Comparison of ENCODE assay signal across 13 cellular contexts in the genomic region with DNA sequence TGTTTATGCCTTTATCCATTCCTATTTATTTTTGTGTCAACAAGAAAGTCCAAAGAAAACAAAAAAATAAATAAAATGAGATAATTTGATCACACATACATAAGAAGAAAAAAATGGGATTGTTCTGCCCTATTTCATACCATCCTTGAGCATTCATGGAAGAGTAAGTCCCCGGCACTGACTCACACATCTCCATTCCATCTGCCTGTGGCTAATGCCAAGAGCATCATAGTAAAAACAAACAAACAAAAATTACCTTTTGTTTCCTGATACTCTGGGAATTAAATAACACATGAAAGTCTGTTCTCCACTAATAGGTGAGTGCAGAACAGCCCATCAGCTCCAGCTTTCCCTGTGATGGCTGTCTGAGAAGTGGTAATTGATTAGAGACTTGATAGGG. TPM values are rescaled to one million over a fixed set of nuclear protein-coding genes. Genes with fewer than 3 reads are reported as not detected.
DNase-seq lines count a peak whose midpoint lies in the region; ATAC-seq, FAIRE-seq and TF ChIP-seq lines count a peak whose summit lies in the region.
"Had no signal": no experiment of that assay in that cellular context is flagged by ENCODE, and none has a peak within 500 bp of the region (broad histone marks: within the 10 kb centered on the region; RNA-seq: fewer than 3 reads in every experiment).

No MANE protein-coding gene starts in this region.

- H3K36me3 ChIP-seq in right atrium auricular region, result no peaks in the 10 kb centered on the region
- no peaks in the 10 kb centered on the region for H3K36me3 ChIP-seq in PC-3 (ENCODE audit: low read depth, low read length)
- H3K36me3 ChIP-seq: BLaER1 treated with 17β-estradiol and CSF1 and Interleukin-3, amounts not matched to agents 10 nM and 100 nM had no signal

- H3K4me1 ChIP-seq in right atrium auricular region, result no peaks in the 10 kb centered on the region
- no peaks in the 10 kb centered on the region for H3K4me1 ChIP-seq in PC-3 (ENCODE audit: insufficient read depth, low read length)

- H3K4me2 ChIP-seq in PC-3 (ENCODE audit: low read length), result no peak overlapping the region

- TF ChIP-seq CTCF in right atrium auricular region (IDR thresholded peaks at IDR 0.05), result no peak
- TF ChIP-seq CTCF in PC-3 (conservative IDR thresholded peaks at IDR 0.05; ENCODE audit: low read depth, low read length), result no peak

- H3K27ac ChIP-seq in right atrium auricular region, result no peak overlapping the region
- no peak overlapping the region for H3K27ac ChIP-seq in PC-3 (ENCODE audit: low read length)
- H3K27ac ChIP-seq: BLaER1 treated with 17β-estradiol and CSF1 and Interleukin-3, amounts not matched to agents 10 nM and 100 nM; HL-60 had no signal

- no peaks in the 10 kb centered on the region for H3K79me2 ChIP-seq in PC-3 (ENCODE audit: low read length)

- no peak overlapping the region for H2AFZ ChIP-seq in PC-3 (ENCODE audit: low read length)

- no peaks in the 10 kb centered on the region for H4K20me1 ChIP-seq in PC-3 (ENCODE audit: low read length)
- H4K20me1 ChIP-seq: BLaER1 treated with 17β-estradiol and CSF1 and Interleukin-3, amounts not matched to agents 10 nM and 100 nM had no signal

- POLR2A ChIA-PET in PC-3 (lab: Charles Lee; ENCODE audit: unreplicated experiment), result no interaction called here

- peak; percentile 11 for DNase-seq in right atrium auricular region (ENCODE audit: low spot score)
- no peak for DNase-seq in Right ventricle myocardium superior
- DNase-seq in PC-3, result peak; percentile 11
- DNase-seq in kidney tubule cell (ENCODE audit: low spot score), result peak; percentile 43
- DNase-seq in urothelium cell line (ENCODE audit: low spot score), result no peak
- DNase-seq: CD8-positive, alpha-beta T cell; DMS79 treated with DMSO at 0.1 percent for 48 hours; GF-D8; HCEC 1CT had no signal

- FAIRE-seq in urothelium cell line (lab: Jason Lieb, UNC), result no peak
- FAIRE-seq: D721Med had no signal

- CTCF ChIA-PET in PC-3 (lab: Charles Lee), result no interaction called here

- H3K27me3 ChIP-seq in right atrium auricular region (no peaks in the 10 kb centered on the region), PC-3 (ENCODE audit: low read length) (peaks cover 24% of the 10 kb centered on the region; the same call in 1 of the 2 replicates)
- H3K27me3 ChIP-seq: BLaER1 treated with 17β-estradiol and CSF1 and Interleukin-3, amounts not matched to agents 10 nM and 100 nM had no signal

- H3K9me3 ChIP-seq in right atrium auricular region (no peaks in the 10 kb centered on the region), PC-3 (ENCODE audit: low read length) (no peaks in the 10 kb centered on the region)
- H3K9me3 ChIP-seq: BLaER1 treated with 17β-estradiol and CSF1 and Interleukin-3, amounts not matched to agents 10 nM and 100 nM had no signal

- intact Hi-C loops in Right ventricle myocardium superior (cut with DNase I) (loop anchor here (10.0 kb wide), 1 partner anchor 345 kb away; no protein-coding TSS in a partner anchor), PC-3 (cut with micrococcal nuclease) (loop anchor here (2.0 to 10.0 kb wide), 4 partner anchors 95 to 341 kb away; no protein-coding TSS in a partner anchor)

- H3K4me3 ChIP-seq in right atrium auricular region (no peak overlapping the region), PC-3 (ENCODE audit: low read length) (no peak overlapping the region)
- H3K4me3 ChIP-seq: BLaER1 treated with 17β-estradiol and CSF1 and Interleukin-3, amounts not matched to agents 10 nM and 100 nM had no signal

- no peak overlapping the region for H3K9ac ChIP-seq in PC-3 (ENCODE audit: low read length)
- H3K9ac ChIP-seq: BLaER1 treated with 17β-estradiol and CSF1 and Interleukin-3, amounts not matched to agents 10 nM and 100 nM had no signal

- no peaks in the 10 kb centered on the region for H3K9me2 ChIP-seq in PC-3 (replicated peaks; ENCODE audit: low read length)

- BruUV-seq in PC-3 (replicated peaks; lab: Mats Ljungman, UMichigan), result no TSS peak

- H3F3A ChIP-seq in PC-3 (ENCODE audit: low read length, unreplicated experiment), result no peaks in the 10 kb centered on the region

- no peak for ATAC-seq in Right ventricle myocardium superior (ENCODE audit: poor library complexity)
- no peak for ATAC-seq in PC-3
- no peak for ATAC-seq in HG03097 (IDR thresholded peaks at IDR 0.05; ENCODE audit: low FRiP score, unreplicated experiment)
- ATAC-seq: CD8-positive, alpha-beta T cell had no signal

RNA-seq across cellular contexts. Expression of a gene that starts 48.1 kb away (rescaled TPM):
- 10 to 100 TPM; 23.7 to 50.3 TPM for total RNA-seq in right atrium auricular region
- total RNA-seq in Right ventricle myocardium superior, result 11.4 TPM
- total RNA-seq in PC-3 (2014; rRNA removed), result 89.2 and 96.2 TPM in 2 replicates

Comparison
In these comparisons a context has a peak if more than half of its experiments do, and no peak if none do; other contexts are left out.
1. DNase-seq: peak in right atrium auricular region (single experiment), PC-3 (single experiment) and kidney tubule cell (single experiment); none in Right ventricle myocardium superior (single experiment) and urothelium cell line (single experiment).